ENCODE assay signal across 1 cellular context in genomic region chr20:19964289-19965263, GRCh38.
TF ChIP-seq lines count a peak whose summit lies in the region.

No MANE protein-coding gene starts in this region.

TF ChIP-seq in HepG2, 621 proteins besides CTCF, POLR2A, EP300 and RAD21 (continued from another document and continues in another):
- peak; percentile 100 for TF ChIP-seq RNF219 (CRISPR knock-in tag; IDR thresholded peaks at IDR 0.05)
- TF ChIP-seq ZNF800 (CRISPR knock-in tag; IDR thresholded peaks at IDR 0.05), result peak; percentile 99
- TF ChIP-seq CREB1 (IDR thresholded peaks at IDR 0.05), result no peak
- TF ChIP-seq CREB1 (CRISPR knock-in tag; IDR thresholded peaks at IDR 0.05), result no peak
- TF ChIP-seq JDP2 (CRISPR knock-in tag; IDR thresholded peaks at IDR 0.05; ENCODE audit: borderline replicate concordance), result peak; percentile 98
- peak; percentile 99 for TF ChIP-seq KLF9 (CRISPR knock-in tag; IDR thresholded peaks at IDR 0.05; ENCODE audit: low read depth)
- peak; percentile 96; the same call in 1 of the 2 replicates for TF ChIP-seq ZMAT5 (CRISPR knock-in tag; IDR thresholded peaks at IDR 0.05; ENCODE audit: borderline replicate concordance, low read depth)
- peak; percentile 100 for TF ChIP-seq ZNF501 (CRISPR knock-in tag; IDR thresholded peaks at IDR 0.05)
- peak; percentile 99 for TF ChIP-seq HNF1B (CRISPR knock-in tag; IDR thresholded peaks at IDR 0.05)
- TF ChIP-seq ZNF609 (CRISPR knock-in tag; IDR thresholded peaks at IDR 0.05; ENCODE audit: borderline replicate concordance), result peak; percentile 99
- TF ChIP-seq ZNF776 (CRISPR knock-in tag; IDR thresholded peaks at IDR 0.05), result peak; percentile 98
- peak; percentile 92 for TF ChIP-seq MTF1 (CRISPR knock-in tag; IDR thresholded peaks at IDR 0.05)
- peak; percentile 96 for TF ChIP-seq HMG20B (CRISPR knock-in tag; conservative IDR thresholded peaks at IDR 0.05)
- peak; percentile 100 for TF ChIP-seq ERF (CRISPR knock-in tag; IDR thresholded peaks at IDR 0.05)
- TF ChIP-seq ZNF264 (CRISPR knock-in tag; IDR thresholded peaks at IDR 0.05), result peak; percentile 100
- TF ChIP-seq PRMT3 (CRISPR knock-in tag; IDR thresholded peaks at IDR 0.05; ENCODE audit: borderline replicate concordance, low read depth), result peak; percentile 100
- peak; percentile 100 for TF ChIP-seq ZNF512B (CRISPR knock-in tag; IDR thresholded peaks at IDR 0.05; ENCODE audit: borderline replicate concordance)
- TF ChIP-seq ZNF121 (CRISPR knock-in tag; IDR thresholded peaks at IDR 0.05), result peak; percentile 92
- TF ChIP-seq UBTF (CRISPR knock-in tag; IDR thresholded peaks at IDR 0.05), result peak; percentile 89
- TF ChIP-seq ZNF646 (CRISPR knock-in tag; IDR thresholded peaks at IDR 0.05), result no peak
- TF ChIP-seq ZNF839 (CRISPR knock-in tag; IDR thresholded peaks at IDR 0.05; ENCODE audit: borderline replicate concordance), result peak; percentile 99
- TF ChIP-seq SP5 (CRISPR knock-in tag; IDR thresholded peaks at IDR 0.05; ENCODE audit: borderline replicate concordance, low read depth), result peak; percentile 92
- peak; percentile 98 for TF ChIP-seq ZZZ3 (CRISPR knock-in tag; IDR thresholded peaks at IDR 0.05; ENCODE audit: borderline replicate concordance)
- peak; percentile 58; the same call in 1 of the 2 replicates for TF ChIP-seq SP2 (CRISPR knock-in tag; IDR thresholded peaks at IDR 0.05)
- peak; percentile 99 for TF ChIP-seq ZNF704 (CRISPR knock-in tag; IDR thresholded peaks at IDR 0.05; ENCODE audit: borderline replicate concordance)
- TF ChIP-seq RFX1 (IDR thresholded peaks at IDR 0.05), result no peak
- peak; percentile 100 for TF ChIP-seq CEBPG (CRISPR knock-in tag; IDR thresholded peaks at IDR 0.05)
- TF ChIP-seq PAX8 (CRISPR knock-in tag; IDR thresholded peaks at IDR 0.05; ENCODE audit: borderline replicate concordance), result peak; percentile 99
- 0 out of 2 replicates have a peak, but pooled peaks have one; percentile 85 for TF ChIP-seq ZNF549 (CRISPR knock-in tag; IDR thresholded peaks at IDR 0.05)
- peak; percentile 100 for TF ChIP-seq NRL (CRISPR knock-in tag; IDR thresholded peaks at IDR 0.05; ENCODE audit: borderline replicate concordance)
